Comparison of ENCODE assay signal across 8 cellular contexts in the genomic region with DNA sequence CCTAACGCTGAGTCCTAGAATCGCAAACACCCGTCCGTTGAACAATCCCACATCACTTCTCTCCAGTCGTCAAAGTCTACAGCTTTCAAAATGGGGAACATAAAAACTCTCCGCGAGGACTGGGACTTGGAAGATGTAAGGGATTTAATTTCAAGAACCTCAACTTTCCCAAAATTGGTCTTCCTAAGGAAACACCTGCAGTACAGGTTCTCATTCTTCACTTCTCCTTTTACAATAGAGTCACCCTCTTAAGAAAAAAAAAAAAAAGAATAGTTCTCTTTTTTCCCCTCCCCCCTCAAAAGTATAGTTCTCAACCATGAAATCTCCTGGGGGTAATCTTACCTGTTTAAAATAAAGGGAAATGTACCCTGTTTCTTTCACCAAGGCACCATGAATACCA. TPM values are rescaled to one million over a fixed set of nuclear protein-coding genes. Genes with fewer than 3 reads are reported as not detected.
A peak's percentile ranks its signal among the peaks of the same experiment; 100 is the strongest.
DNase-seq lines count a peak whose midpoint lies in the region; ATAC-seq and TF ChIP-seq lines count a peak whose summit lies in the region.

No MANE protein-coding gene starts in this region.

- H3K4me3 ChIP-seq in foreskin fibroblast (ENCODE audit: low read depth in 1 of 2, low read length in 2 of 2) (peak overlapping the region; percentile 66 to 91), spleen (peak overlapping the region; percentile 49 to 93 (median 76))

- TF ChIP-seq POLR2A in spleen (IDR thresholded peaks at IDR 0.05) = no peak

- WGBS in spleen, 5 donors = 9 to 21% (median 12%) methylated on average over 7 of the region's 7 CpGs

- peaks cover 0 to 26% (median 23%) of the 10 kb centered on the region in 6 donors for H3K36me3 ChIP-seq in spleen

- no peaks in the 10 kb centered on the region for H3K9me3 ChIP-seq in spleen

- peaks cover 28 to 62% (median 48%) of the 10 kb centered on the region in 6 donors for H3K4me1 ChIP-seq in spleen

- DNase-seq in NCI-H510A treated with DMSO at 0.1 percent for 48 hours (lab: John Stamatoyannopoulos, UW) (peak; percentile 87), NCI-H510A (lab: John Stamatoyannopoulos, UW) (no peak), OCI-M1 (lab: John Stamatoyannopoulos, UW) (peak; percentile 50), foreskin fibroblast (no peak), spleen (no peak), sciatic nerve (ENCODE audit: low spot score) (no peak), epidermal melanocyte (ENCODE audit: insufficient read length, low spot score) (no peak)

- intact Hi-C loops in spleen (cut with DNase I; ENCODE audit: low total_unique reads) = no loop called here
- intact Hi-C loops in sciatic nerve (cut with DNase I) = no loop called here

- TF ChIP-seq CTCF in foreskin fibroblast (IDR thresholded peaks at IDR 0.05; ENCODE audit: low read depth, low read length) (no peak), spleen (IDR thresholded peaks at IDR 0.05 in 8 of 11, conservative IDR thresholded peaks at IDR 0.05 in 3 of 11) (no peak)

- ATAC-seq in HG03354 (IDR thresholded peaks at IDR 0.05; ENCODE audit: poor library complexity, severe bottlenecking, unreplicated experiment) (no peak), sciatic nerve (no peak)

- no peaks in the 10 kb centered on the region for H3K27me3 ChIP-seq in spleen (replicated peaks in 1 of 7)

- H3K27ac ChIP-seq in spleen = peak overlapping the region; percentile 77 to 100 (median 94)

RNA-seq across cellular contexts. Expression of a gene that starts 1.4 kb away (rescaled TPM):
- total RNA-seq in spleen = 10 to 100 TPM; 47.6 to 76.3 (median 67.9) TPM
- polyA plus RNA-seq in spleen = 10 to 100 TPM; 47.8 to 59.3 (median 54.0) TPM
- 35.9 TPM for total RNA-seq in sciatic nerve

RNA-seq across cellular contexts. Expression of a gene that starts 6.6 kb away (rescaled TPM):
- total RNA-seq in spleen (10 to 100 TPM; 16.1 to 27.2 (median 20.1) TPM), sciatic nerve (23.2 TPM)
- 10 to 100 TPM; 10.8 to 19.8 (median 15.4) TPM for polyA plus RNA-seq in spleen

RNA-seq across cellular contexts. Expression of a gene that starts 10.3 kb away (rescaled TPM):
- total RNA-seq in spleen (100 to 1,000 TPM; 238 to 292 (median 285) TPM), sciatic nerve (85.5 TPM)
- 100 to 1,000 TPM in 1 of 3 donors, 10 to 100 TPM in 2; 42.6 to 101 (median 81.6) TPM for polyA plus RNA-seq in spleen

RNA-seq across cellular contexts. Expression of a gene that starts 25.4 kb away (rescaled TPM):
- total RNA-seq in spleen (100 to 1,000 TPM; 123 to 212 (median 146) TPM), sciatic nerve (83.5 TPM)
- 100 to 1,000 TPM in 2 of 3 donors, 10 to 100 TPM in 1; 73.3 to 180 (median 133) TPM for polyA plus RNA-seq in spleen

RNA-seq across cellular contexts. Expression of a gene that starts 34.7 kb away (rescaled TPM):
- total RNA-seq in spleen (10 to 100 TPM; 11.3 to 35.7 (median 26.5) TPM), sciatic nerve (27.1 TPM)
- 100 to 1,000 TPM; 150 to 169 (median 158) TPM for polyA plus RNA-seq in spleen

Comparison
In these comparisons a context has a peak if more than half of its experiments do, and no peak if none do; other contexts are left out.
1. DNase-seq: peak in NCI-H510A treated with DMSO at 0.1 percent for 48 hours (single experiment) and OCI-M1 (single experiment); none in NCI-H510A (single experiment), foreskin fibroblast (0 of 2), spleen (single experiment), sciatic nerve (single experiment) and epidermal melanocyte (single experiment).